In the genomic region with DNA sequence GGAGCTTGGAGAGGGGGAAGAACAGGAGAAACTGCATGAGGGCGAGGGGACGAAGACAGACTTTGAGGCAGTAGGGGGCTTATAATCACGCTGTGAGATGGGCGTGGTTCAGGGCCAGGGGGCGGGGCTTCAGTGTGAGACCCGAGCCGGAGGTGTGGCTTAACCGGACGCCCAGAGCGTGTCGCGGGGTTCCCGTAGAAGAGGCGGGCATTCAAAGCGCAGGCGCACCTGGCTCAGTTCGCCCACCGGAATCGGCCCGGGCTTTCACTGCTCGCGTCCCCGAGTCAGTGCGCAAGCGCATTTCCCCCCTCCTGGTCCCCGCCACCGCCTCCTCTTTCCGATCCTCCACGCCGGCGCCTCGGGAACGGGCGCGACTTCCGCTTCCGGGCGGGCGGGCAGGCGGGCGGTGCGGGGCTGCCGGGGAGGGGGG, we compare ENCODE assay signal across 8 cellular contexts. TPM values are rescaled to one million over a fixed set of nuclear protein-coding genes. Genes with fewer than 3 reads are reported as not detected.
A peak's percentile ranks its signal among the peaks of the same experiment; 100 is the strongest.
DNase-seq lines count a peak whose midpoint lies in the region; ATAC-seq and TF ChIP-seq lines count a peak whose summit lies in the region.

No MANE protein-coding gene starts in this region.

- peaks cover 33% of the 10 kb centered on the region in 2 experiments for H3K4me1 Mint-ChIP-seq in H9
- H3K4me1 Mint-ChIP-seq in stimulated activated naive CD8-positive, alpha-beta T cell treated with anti-CD3 and anti-CD28 coated beads, Interleukin-15, Interleukin-2, amounts not matched to agents 100 ng/mL and 50 ng/mL, for 24 hours (ENCODE audit: low read depth) = peaks cover 61% of the 10 kb centered on the region

- peaks cover 8% of the 10 kb centered on the region for H3K23me2 ChIP-seq in H9 (ENCODE audit: insufficient read length, low read depth, low read length, poor library complexity, severe bottlenecking)

- no peaks in the 10 kb centered on the region for H3K27me3 ChIP-seq in H9 (ENCODE audit: insufficient read depth, low read length)
- no peaks in the 10 kb centered on the region for H3K27me3 ChIP-seq in RWPE2 (ENCODE audit: insufficient read depth, poor library complexity, severe bottlenecking)
- H3K27me3 ChIP-seq in neural cell (ENCODE audit: insufficient read depth, low read depth, low read length) = no peaks in the 10 kb centered on the region

- no peak overlapping the region for H4K5ac ChIP-seq in H9 (ENCODE audit: insufficient read length, low read depth, low read length)

- no peak overlapping the region for H2BK5ac ChIP-seq in H9 (ENCODE audit: insufficient read length, low read length)

- H3T11ph ChIP-seq in H9 (ENCODE audit: low read length) = no peak overlapping the region

- H3K4me2 ChIP-seq in H9 (ENCODE audit: insufficient read depth, insufficient read length, low read length) = peak overlapping the region; percentile 91
- H3K4me2 ChIP-seq in neural cell (ENCODE audit: low read length) = peak overlapping the region; percentile 83

- peaks cover 4% of the 10 kb centered on the region; the same call in 1 of the 2 replicates for H3K4me1 ChIP-seq in H9 (ENCODE audit: insufficient read depth, low read length)
- peaks cover 15% of the 10 kb centered on the region for H3K4me1 ChIP-seq in RWPE2 (ENCODE audit: insufficient read depth, poor library complexity, severe bottlenecking)

- peak overlapping the region; percentile 79 for H3K4me3 ChIP-seq in RWPE2 (ENCODE audit: severe bottlenecking)
- peak overlapping the region; percentile 93 for H3K4me3 ChIP-seq in fibroblast of the aortic adventitia (ENCODE audit: low read depth, low read length)
- peak overlapping the region; percentile 97 for H3K4me3 ChIP-seq in neural cell (ENCODE audit: low read length)

- H3K9ac ChIP-seq in H9 (ENCODE audit: extremely low read depth, insufficient read length, low read length) (no peak overlapping the region), neural cell (ENCODE audit: low read length) (peak overlapping the region; percentile 97)

- H3K56ac ChIP-seq in H9 (ENCODE audit: insufficient read length, low read depth, low read length) = no peak overlapping the region

- H4K20me1 ChIP-seq in H9 (ENCODE audit: control insufficient read depth, insufficient read depth, insufficient read length) (no peaks in the 10 kb centered on the region), neural cell (ENCODE audit: insufficient read depth) (no peaks in the 10 kb centered on the region)

- peak overlapping the region; percentile 74 for H3K14ac ChIP-seq in H9 (ENCODE audit: insufficient read depth, low read length)

- H3F3A ChIP-seq in neural cell (ENCODE audit: insufficient read depth, low read length, poor library complexity, severe bottlenecking) = no peaks in the 10 kb centered on the region

- H3K79me2 ChIP-seq in H9 (ENCODE audit: insufficient read depth, low read length) = no peaks in the 10 kb centered on the region; the same call in 1 of the 2 replicates
- H3K79me2 ChIP-seq in neural cell (replicated peaks; ENCODE audit: insufficient read depth, low read length) = peaks cover 30% of the 10 kb centered on the region

- no peak overlapping the region for H3K23ac ChIP-seq in H9 (ENCODE audit: insufficient read length, low read depth, low read length)

- TF ChIP-seq CTCF in H9 (conservative IDR thresholded peaks at IDR 0.05) (no peak), RWPE2 (IDR thresholded peaks at IDR 0.05; ENCODE audit: poor library complexity, severe bottlenecking) (no peak), fibroblast of the aortic adventitia (IDR thresholded peaks at IDR 0.05; ENCODE audit: insufficient read depth, low read length) (no peak), neural cell (IDR thresholded peaks at IDR 0.05; ENCODE audit: poor library complexity, severe bottlenecking) (no peak)

- H2AFZ ChIP-seq in H9 (ENCODE audit: low read length) = no peak overlapping the region
- H2AFZ ChIP-seq in neural cell (ENCODE audit: low read depth, low read length) = peak overlapping the region; percentile 41

- no peak overlapping the region for H2BK12ac ChIP-seq in H9 (ENCODE audit: insufficient read length, low read depth, low read length)

- H3K36me3 ChIP-seq in RWPE2 (ENCODE audit: low read depth) (peaks cover 30% of the 10 kb centered on the region), neural cell (ENCODE audit: insufficient read depth, low read length) (peaks cover 8% of the 10 kb centered on the region)

- H3K27ac ChIP-seq in H9 (ENCODE audit: insufficient read length, low read depth, low read length) (peak overlapping the region; percentile 91), RWPE2 (ENCODE audit: poor library complexity, severe bottlenecking) (peak overlapping the region; percentile 93), neural cell (ENCODE audit: low read length) (peak overlapping the region; percentile 91)

- H3K4ac ChIP-seq in H9 (ENCODE audit: low read depth, low read length) = no peak overlapping the region

- no peaks in the 10 kb centered on the region for H3K9me2 ChIP-seq in neural cell (ENCODE audit: insufficient read depth, low read length)

- WGBS in H9 (ENCODE audit: extremely low coverage, insufficient read length, low lambda C conversion rate) = no CpG with 5 or more reads among the region's 43 CpGs

- no peaks in the 10 kb centered on the region for H3K9me3 ChIP-seq in H9 (ENCODE audit: control insufficient read depth, low read depth, low read length)
- H3K9me3 ChIP-seq in RWPE2 (ENCODE audit: severe bottlenecking) = no peaks in the 10 kb centered on the region
- H3K9me3 ChIP-seq in neural cell (ENCODE audit: low read length) = no peaks in the 10 kb centered on the region

- peak; percentile 76 for ATAC-seq in RWPE2 (ENCODE audit: low read depth)

- peak overlapping the region; percentile 68 for H3K18ac ChIP-seq in H9 (ENCODE audit: insufficient read length, low read depth, low read length)

- H4K8ac ChIP-seq in H9 (replicated peaks; ENCODE audit: insufficient read length, low read depth, low read length) = no peak overlapping the region

- peak overlapping the region; percentile 74 to 87 for H3K4me3 Mint-ChIP-seq in H9
- H3K4me3 Mint-ChIP-seq in stimulated activated naive CD8-positive, alpha-beta T cell treated with anti-CD3 and anti-CD28 coated beads, Interleukin-15, Interleukin-2, amounts not matched to agents 100 ng/mL and 50 ng/mL, for 24 hours = peak overlapping the region; percentile 85

- peaks cover 4% of the 10 kb centered on the region for H3K79me1 ChIP-seq in H9 (ENCODE audit: insufficient read depth, low read depth, low read length, poor library complexity, severe bottlenecking)

- no peak for TF ChIP-seq RAD21 in neural cell (conservative IDR thresholded peaks at IDR 0.05)

- H2BK120ac ChIP-seq in H9 (ENCODE audit: low read depth, low read length, poor library complexity, severe bottlenecking) = no peak overlapping the region

- no peak for TF ChIP-seq EP300 in neural cell (conservative IDR thresholded peaks at IDR 0.05; ENCODE audit: poor library complexity, severe bottlenecking)

- peak overlapping the region; percentile 68 to 99 (median 98); a peak in 5 of 7 replicates for H3K27ac Mint-ChIP-seq in H9
- H3K27ac Mint-ChIP-seq in stimulated activated naive CD8-positive, alpha-beta T cell treated with anti-CD3 and anti-CD28 coated beads, Interleukin-15, Interleukin-2, amounts not matched to agents 100 ng/mL and 50 ng/mL, for 24 hours = peak overlapping the region; percentile 96

- no peak overlapping the region for H2AK5ac ChIP-seq in H9 (ENCODE audit: insufficient read length, low read length)

- peaks cover 2 to 4% of the 10 kb centered on the region in 2 experiments; a peak in 1 of 5 replicates for H3K9me3 Mint-ChIP-seq in H9
- no peaks in the 10 kb centered on the region for H3K9me3 Mint-ChIP-seq in stimulated activated naive CD8-positive, alpha-beta T cell treated with anti-CD3 and anti-CD28 coated beads, Interleukin-15, Interleukin-2, amounts not matched to agents 100 ng/mL and 50 ng/mL, for 24 hours

- DNase-seq in ELR (ENCODE audit: low read depth) = peak; percentile 97
- DNase-seq in H9 = peak; percentile 97
- peak; percentile 97 for DNase-seq in M059J (ENCODE audit: low read depth)
- DNase-seq in RWPE2 (ENCODE audit: low spot score) = peak; percentile 99
- DNase-seq in activated T-helper 9 cell treated with anti-CD3 and anti-CD28 coated beads, Interleukin-2, amount 50 U/mL, for 16 hours (ENCODE audit: low read depth) = peak; percentile 98
- DNase-seq in fibroblast of the aortic adventitia (ENCODE audit: low read depth) = peak; percentile 97

- peaks cover 14 to 25% (median 23%) of the 10 kb centered on the region in 3 experiments for H3K36me3 Mint-ChIP-seq in H9 (ENCODE audit: insufficient read depth in 1 of 3, low read depth in 3 of 3)
- peaks cover 36% of the 10 kb centered on the region for H3K36me3 Mint-ChIP-seq in stimulated activated naive CD8-positive, alpha-beta T cell treated with anti-CD3 and anti-CD28 coated beads, Interleukin-15, Interleukin-2, amounts not matched to agents 100 ng/mL and 50 ng/mL, for 24 hours (ENCODE audit: low read depth)

- H2BK15ac ChIP-seq in H9 (ENCODE audit: low read depth, low read length) = no peak overlapping the region

- H2BK20ac ChIP-seq in H9 (ENCODE audit: low read depth, low read length, poor library complexity, severe bottlenecking) = no peak overlapping the region

- H3K27me3 Mint-ChIP-seq in H9 (ENCODE audit: low read depth) = no peaks in the 10 kb centered on the region
- H3K27me3 Mint-ChIP-seq in stimulated activated naive CD8-positive, alpha-beta T cell treated with anti-CD3 and anti-CD28 coated beads, Interleukin-15, Interleukin-2, amounts not matched to agents 100 ng/mL and 50 ng/mL, for 24 hours = no peaks in the 10 kb centered on the region

- H4K91ac ChIP-seq in H9 (ENCODE audit: insufficient read length, low read depth, low read length) = no peak overlapping the region

RNA-seq across cellular contexts. Expression of gene ZNF865, which starts 0.2 kb away (rescaled TPM):
- total RNA-seq in H9 (2021) (13.8 and 14.3 TPM in 2 replicates), fibroblast of the aortic adventitia (ENCODE audit: low replicate concordance) (0.08 and 1.5 TPM in 2 replicates)
- total RNA-seq in M059J (2014; rRNA removed; shearing (Covaris generic)) = 1.4 and 2.5 TPM in 2 replicates
- 1.7 and 2.1 TPM in 2 replicates for polyA plus RNA-seq in neural cell
- 3.4 and 4.3 TPM in 2 replicates for polyA minus RNA-seq in neural cell

RNA-seq across cellular contexts. Expression of gene ZNF524, which starts 5.1 kb away (rescaled TPM):
- total RNA-seq in H9 (2021) = 2.9 and 3.0 TPM in 2 replicates
- total RNA-seq in M059J (2014; rRNA removed; shearing (Covaris generic)) = 11.7 and 14.7 TPM in 2 replicates
- total RNA-seq in fibroblast of the aortic adventitia (ENCODE audit: low replicate concordance) = 1.7 and 10.8 TPM in 2 replicates
- polyA plus RNA-seq in neural cell = 3.2 and 3.9 TPM in 2 replicates
- polyA minus RNA-seq in neural cell = 2.9 and 5.1 TPM in 2 replicates

RNA-seq across cellular contexts. Expression of gene FIZ1, which starts 5.9 kb away (rescaled TPM):
- total RNA-seq in H9 (2021) = 21.5 and 25.2 TPM in 2 replicates
- total RNA-seq in M059J (2014; rRNA removed; shearing (Covaris generic)) = 0.81 and 6.3 TPM in 2 replicates
- total RNA-seq in fibroblast of the aortic adventitia (ENCODE audit: low replicate concordance) = 3.5 and 4.7 TPM in 2 replicates
- 5.1 and 7.4 TPM in 2 replicates for polyA plus RNA-seq in neural cell
- polyA minus RNA-seq in neural cell = 9.4 and 12.7 TPM in 2 replicates

RNA-seq across cellular contexts. Expression of gene ZNF784, which starts 19.1 kb away (rescaled TPM):
- total RNA-seq in H9 (2021) (9.9 and 10.7 TPM in 2 replicates), fibroblast of the aortic adventitia (ENCODE audit: low replicate concordance) (2.8 and 4.8 TPM in 2 replicates)
- 2.2 and 5.1 TPM in 2 replicates for total RNA-seq in M059J (2014; rRNA removed; shearing (Covaris generic))
- 10.3 and 10.7 TPM in 2 replicates for polyA plus RNA-seq in neural cell
- polyA minus RNA-seq in neural cell = 11.6 and 13.4 TPM in 2 replicates

RNA-seq across cellular contexts. Expression of gene ZNF579, which starts 24.6 kb away (rescaled TPM):
- total RNA-seq in H9 (2021) (19.9 and 21.5 TPM in 2 replicates), fibroblast of the aortic adventitia (ENCODE audit: low replicate concordance) (4.4 and 7.9 TPM in 2 replicates)
- 1.6 and 4.3 TPM in 2 replicates for total RNA-seq in M059J (2014; rRNA removed; shearing (Covaris generic))
- 7.4 and 10.8 TPM in 2 replicates for polyA plus RNA-seq in neural cell
- polyA minus RNA-seq in neural cell = 9.8 and 12.4 TPM in 2 replicates

Comparison
In these comparisons a context has a peak if more than half of its experiments do, and no peak if none do; other contexts are left out.
1. Peak in every context shown above with its lines: DNase-seq, ATAC-seq, H3K4me3 ChIP-seq and H3K27ac ChIP-seq.